Comparison of ENCODE assay signal across 9 cellular contexts in genomic region chr16:8885674-8886592, GRCh38. TPM values are rescaled to one million over a fixed set of nuclear protein-coding genes. Genes with fewer than 3 reads are reported as not detected.
DNase-seq lines count a peak whose midpoint lies in the region; ATAC-seq lines count a peak whose summit lies in the region.
"Had no signal": no experiment of that assay in that cellular context is flagged by ENCODE, and none has a peak within 500 bp of the region (broad histone marks: within the 10 kb centered on the region; RNA-seq: fewer than 3 reads in every experiment).

No MANE protein-coding gene starts in this region.

- H3K27ac Mint-ChIP-seq in central memory CD8-positive, alpha-beta T cell (ENCODE audit: low read depth), result peak overlapping the region; percentile 80

- no peaks in the 10 kb centered on the region for H3K9me3 Mint-ChIP-seq in central memory CD8-positive, alpha-beta T cell

- H3K27me3 Mint-ChIP-seq in central memory CD8-positive, alpha-beta T cell, result peaks cover 13% of the 10 kb centered on the region

- H3K36me3 Mint-ChIP-seq in central memory CD8-positive, alpha-beta T cell (ENCODE audit: insufficient read depth), result peaks cover 14% of the 10 kb centered on the region

- H3K4me1 Mint-ChIP-seq in central memory CD8-positive, alpha-beta T cell, result peaks cover 10% of the 10 kb centered on the region

- no peak for ATAC-seq in central memory CD8-positive, alpha-beta T cell (replicated peaks; ENCODE audit: extremely low read depth, poor library complexity, severe bottlenecking)
- no peak for ATAC-seq in HG02759 (IDR thresholded peaks at IDR 0.05; ENCODE audit: unreplicated experiment)
- no peak for ATAC-seq in GM19455 (IDR thresholded peaks at IDR 0.05; ENCODE audit: unreplicated experiment)

- no peak overlapping the region for H3K4me3 Mint-ChIP-seq in central memory CD8-positive, alpha-beta T cell

- DNase-seq in DMS53 treated with DMSO at 0.1 percent for 48 hours (lab: John Stamatoyannopoulos, UW; ENCODE audit: unreplicated experiment) (peak; percentile 45), M059J (ENCODE audit: low read depth) (peak; percentile 84), myocyte (ENCODE audit: low read depth) (peak; percentile 94), ureter (ENCODE audit: low spot score) (no peak)
- no peak for DNase-seq in central memory CD8-positive, alpha-beta T cell (ENCODE audit: low spot score in 2 of 2)
- DNase-seq in stimulated activated CD4-positive, alpha-beta T cell treated with anti-CD3 and anti-CD28 coated beads, Interleukin-4, amount 100 ng/mL, for 1 hour, result no peak

RNA-seq across cellular contexts. Expression of gene LITAFD, which starts 3.8 kb away (rescaled TPM):
- total RNA-seq in M059J (2014; rRNA removed; shearing (Covaris generic)), result not detected in 2 replicates
- total RNA-seq in myocyte (not detected in 2 replicates), ureter (not detected)
- not detected for polyA plus RNA-seq in myocyte (2012)
- total RNA-seq: T-helper 1 cell treated with Interleukin-12 subunit alpha and Interleukin-12 subunit beta and Interleukin-4 antibody, amounts not matched to agents 30 ng/mL and 1 ng/mL, for 36 hours had no signal

RNA-seq across cellular contexts. Expression of gene CARHSP1, which starts 17.1 kb away (rescaled TPM):
- 199 and 229 TPM in 2 replicates for total RNA-seq in M059J (2014; rRNA removed; shearing (Covaris generic))
- total RNA-seq in myocyte (91.4 and 96.3 TPM in 2 replicates), ureter (43.6 TPM)
- 87.2 TPM for polyA plus RNA-seq in myocyte (2012)

Comparison
In these comparisons a context has a peak if more than half of its experiments do, and no peak if none do; other contexts are left out.
1. DNase-seq: peak in DMS53 treated with DMSO at 0.1 percent for 48 hours (single experiment), M059J (single experiment) and myocyte (single experiment); none in central memory CD8-positive, alpha-beta T cell (0 of 2), ureter (single experiment) and stimulated activated CD4-positive, alpha-beta T cell treated with anti-CD3 and anti-CD28 coated beads, Interleukin-4, amount 100 ng/mL, for 1 hour (single experiment).